ENCODE assay signal across 26 cellular contexts in the genomic region with DNA sequence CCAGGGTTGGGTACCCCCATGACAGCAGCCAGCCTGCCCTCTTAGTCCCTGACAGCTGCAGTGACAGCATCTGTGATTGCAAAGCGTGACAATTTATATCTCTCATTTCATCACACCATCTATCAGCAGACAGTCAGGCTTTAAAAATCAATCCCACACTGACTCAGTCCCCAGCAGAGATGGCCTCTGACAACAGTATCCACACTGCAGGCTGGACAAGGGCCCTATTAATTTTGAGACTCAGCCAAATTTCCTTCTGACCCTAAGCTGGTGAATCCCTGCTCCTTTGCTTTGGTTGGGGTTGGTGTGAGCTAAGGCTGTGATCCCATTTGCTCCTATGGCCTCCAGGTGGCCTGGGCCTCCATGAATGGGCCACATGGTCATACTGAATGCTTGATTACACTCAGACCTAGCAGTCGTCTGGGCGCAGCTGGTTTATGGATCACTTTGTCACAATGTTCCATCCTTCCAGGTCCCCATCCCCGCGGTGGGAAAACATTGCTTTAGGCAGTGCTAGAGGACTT.
DNase-seq lines count a peak whose midpoint lies in the region; ATAC-seq and TF ChIP-seq lines count a peak whose summit lies in the region.
"Had no signal": no experiment of that assay in that cellular context is flagged by ENCODE, and none has a peak within 500 bp of the region (broad histone marks: within the 10 kb centered on the region; RNA-seq: fewer than 3 reads in every experiment).

No MANE protein-coding gene starts in this region.

- H3K27me3 ChIP-seq in H9 (ENCODE audit: insufficient read depth, low read length) (no peaks in the 10 kb centered on the region; the same call in 1 of the 2 replicates), IMR-90 (ENCODE audit: control insufficient read depth, insufficient read depth, low read length) (no peaks in the 10 kb centered on the region), endodermal cell (ENCODE audit: control insufficient read depth, insufficient read depth, low read length, poor library complexity, severe bottlenecking) (peaks cover 18% of the 10 kb centered on the region), osteoblast (ENCODE audit: insufficient read depth, low read length) (no peaks in the 10 kb centered on the region)
- H3K27me3 ChIP-seq: SJCRH30 had no signal

- H3K4me3 ChIP-seq in IMR-90 (ENCODE audit: insufficient read depth, low read depth, low read length) (no peak overlapping the region), endodermal cell (ENCODE audit: low read length) (no peak overlapping the region), osteoblast (ENCODE audit: insufficient read depth, low read length) (no peak overlapping the region)
- H3K4me3 ChIP-seq: GM12878, PC-9, SJCRH30 had no signal

- H3K27ac ChIP-seq in H9 (ENCODE audit: insufficient read length, low read depth, low read length) (no peak overlapping the region), IMR-90 (ENCODE audit: insufficient read depth, low read length) (no peak overlapping the region), endodermal cell (ENCODE audit: low read depth, low read length) (peak overlapping the region; percentile 49), osteoblast (ENCODE audit: low read depth, low read length) (no peak overlapping the region)
- H3K27ac ChIP-seq: HL-60, PC-9, SJCRH30 had no signal

- H2BK5ac ChIP-seq in H9 (ENCODE audit: insufficient read length, low read length) (no peak overlapping the region), IMR-90 (ENCODE audit: low read depth, low read length, poor library complexity, severe bottlenecking) (no peak overlapping the region)

- no peaks in the 10 kb centered on the region for H3K79me2 ChIP-seq in H9 (ENCODE audit: insufficient read depth, low read length)
- no peaks in the 10 kb centered on the region for H3K79me2 ChIP-seq in osteoblast (ENCODE audit: insufficient read depth, low read length)

- H3K9me3 Mint-ChIP-seq in H9: no peaks in the 10 kb centered on the region; a peak in 1 of 5 replicates
- no peaks in the 10 kb centered on the region for H3K9me3 Mint-ChIP-seq in endodermal cell
- H3K9me3 Mint-ChIP-seq in activated naive CD8-positive, alpha-beta T cell treated with anti-CD3 and anti-CD28 coated beads for 36 hours: no peaks in the 10 kb centered on the region

- H3K9me1 ChIP-seq in IMR-90 (ENCODE audit: insufficient read depth, low read length): no peaks in the 10 kb centered on the region

- intact Hi-C loops in IMR-90 (cut with micrococcal nuclease): no loop called here

- H2AK5ac ChIP-seq in H9 (ENCODE audit: insufficient read length, low read length): no peak overlapping the region
- no peak overlapping the region for H2AK5ac ChIP-seq in IMR-90 (ENCODE audit: low read depth, low read length)

- H3K4me2 ChIP-seq in H9 (ENCODE audit: insufficient read depth, insufficient read length, low read length): no peak overlapping the region
- no peak overlapping the region for H3K4me2 ChIP-seq in IMR-90 (ENCODE audit: low read depth, low read length)
- H3K4me2 ChIP-seq in osteoblast (ENCODE audit: insufficient read depth, low read length): no peak overlapping the region
- H3K4me2 ChIP-seq: PC-9 had no signal

- dilution Hi-C loops in IMR-90 (cut with HindIII; ENCODE audit: low sequenced_read_pairs, unreplicated experiment): no loop called here

- H3K79me1 ChIP-seq in H9 (ENCODE audit: insufficient read depth, low read depth, low read length, poor library complexity, severe bottlenecking) (no peaks in the 10 kb centered on the region), IMR-90 (ENCODE audit: low read depth in 1 of 2, low read length in 2 of 2) (no peaks in the 10 kb centered on the region)

- H4K5ac ChIP-seq in H9 (ENCODE audit: insufficient read length, low read depth, low read length): no peak overlapping the region
- no peak overlapping the region for H4K5ac ChIP-seq in IMR-90 (ENCODE audit: low read depth, low read length)

- H3K9me3 ChIP-seq in H9 (ENCODE audit: control insufficient read depth, low read depth, low read length) (no peaks in the 10 kb centered on the region), IMR-90 (ENCODE audit: control insufficient read depth, insufficient read depth, low read length) (peaks cover 59% of the 10 kb centered on the region), endodermal cell (ENCODE audit: control insufficient read depth, low read length) (no peaks in the 10 kb centered on the region), osteoblast (ENCODE audit: low read depth, low read length) (peaks cover 1% of the 10 kb centered on the region)
- H3K9me3 ChIP-seq: SJCRH30 had no signal

- H3K4me1 Mint-ChIP-seq in H9: peaks cover 28 to 35% of the 10 kb centered on the region in 2 experiments
- H3K4me1 Mint-ChIP-seq in endodermal cell: no peaks in the 10 kb centered on the region
- no peaks in the 10 kb centered on the region for H3K4me1 Mint-ChIP-seq in activated naive CD8-positive, alpha-beta T cell treated with anti-CD3 and anti-CD28 coated beads for 36 hours
- H3K4me1 Mint-ChIP-seq: CD4-positive, alpha-beta memory T cell had no signal

- no peak overlapping the region for H2BK120ac ChIP-seq in H9 (ENCODE audit: low read depth, low read length, poor library complexity, severe bottlenecking)
- H2BK120ac ChIP-seq in IMR-90 (ENCODE audit: low read depth, low read length): no peak overlapping the region

- H3K4me1 ChIP-seq in H9 (ENCODE audit: insufficient read depth, low read length) (peaks cover 6% of the 10 kb centered on the region; the same call in 1 of the 2 replicates), IMR-90 (ENCODE audit: control insufficient read depth, insufficient read depth, low read length) (no peaks in the 10 kb centered on the region), endodermal cell (ENCODE audit: control insufficient read depth, insufficient read depth, low read length) (no peaks in the 10 kb centered on the region), osteoblast (ENCODE audit: insufficient read depth, low read length) (no peaks in the 10 kb centered on the region)
- H3K4me1 ChIP-seq: SJCRH30 had no signal

- H2AK9ac ChIP-seq in IMR-90 (replicated peaks; ENCODE audit: low read depth, low read length, poor library complexity): no peak overlapping the region

- no peak for TF ChIP-seq RAD21 in IMR-90 (IDR thresholded peaks at IDR 0.05; ENCODE audit: low read length)

- H3K27me3 Mint-ChIP-seq in H9 (ENCODE audit: low read depth) (peaks cover 31% of the 10 kb centered on the region), endodermal cell (ENCODE audit: insufficient read depth) (peaks cover 25% of the 10 kb centered on the region)
- peaks cover 17% of the 10 kb centered on the region for H3K27me3 Mint-ChIP-seq in activated naive CD8-positive, alpha-beta T cell treated with anti-CD3 and anti-CD28 coated beads for 36 hours

- H3K36me3 Mint-ChIP-seq in H9 (ENCODE audit: insufficient read depth in 1 of 3, low read depth in 3 of 3): no peaks in the 10 kb centered on the region
- H3K36me3 Mint-ChIP-seq in endodermal cell (ENCODE audit: low read depth): no peaks in the 10 kb centered on the region
- no peaks in the 10 kb centered on the region for H3K36me3 Mint-ChIP-seq in activated naive CD8-positive, alpha-beta T cell treated with anti-CD3 and anti-CD28 coated beads for 36 hours
- H3K36me3 Mint-ChIP-seq: CD4-positive, alpha-beta memory T cell had no signal

- H3K56ac ChIP-seq in H9 (ENCODE audit: insufficient read length, low read depth, low read length): no peak overlapping the region
- no peak overlapping the region for H3K56ac ChIP-seq in IMR-90 (ENCODE audit: extremely low read depth, insufficient read depth, low read length)

- H2BK12ac ChIP-seq in H9 (ENCODE audit: insufficient read length, low read depth, low read length): no peak overlapping the region

- H4K91ac ChIP-seq in H9 (ENCODE audit: insufficient read length, low read depth, low read length): no peak overlapping the region
- no peak overlapping the region for H4K91ac ChIP-seq in IMR-90 (ENCODE audit: insufficient read depth, low read depth, low read length)

- CTCF ChIA-PET in IMR-90 (lab: Yijun Ruan, JAX): no interaction called here

- H3K27ac Mint-ChIP-seq in H9 (no peak overlapping the region), endodermal cell (no peak overlapping the region)
- no peak overlapping the region for H3K27ac Mint-ChIP-seq in activated naive CD8-positive, alpha-beta T cell treated with anti-CD3 and anti-CD28 coated beads for 36 hours
- H3K27ac Mint-ChIP-seq: CD4-positive, alpha-beta memory T cell had no signal

- TF ChIP-seq POLR2A in IMR-90 (IDR thresholded peaks at IDR 0.05; ENCODE audit: low read depth, low read length): no peak

- H3K36me3 ChIP-seq in IMR-90 (ENCODE audit: control insufficient read depth, insufficient read depth, low read length) (no peaks in the 10 kb centered on the region), endodermal cell (ENCODE audit: control insufficient read depth, insufficient read depth, low read length) (no peaks in the 10 kb centered on the region), osteoblast (ENCODE audit: insufficient read depth, low read length) (no peaks in the 10 kb centered on the region)
- H3K36me3 ChIP-seq: SJCRH30 had no signal

- H2AFZ ChIP-seq in H9 (ENCODE audit: low read length): no peak overlapping the region
- H2AFZ ChIP-seq in IMR-90 (replicated peaks; ENCODE audit: low read length, poor library complexity): peak overlapping the region; percentile 21
- H2AFZ ChIP-seq in osteoblast (ENCODE audit: low read length): no peak overlapping the region
- H2AFZ ChIP-seq: PC-9 had no signal

- no peak overlapping the region for H2BK20ac ChIP-seq in H9 (ENCODE audit: low read depth, low read length, poor library complexity, severe bottlenecking)
- no peak overlapping the region for H2BK20ac ChIP-seq in IMR-90 (ENCODE audit: low read depth, low read length)

- DNase-seq in H9 (peak; percentile 8), IMR-90 (no peak), endodermal cell (peak; percentile 26), osteoblast (ENCODE audit: insufficient read length, low spot score, missing footprints) (peak; percentile 57), GM13977 (ENCODE audit: low spot score) (no peak)
- no peak for DNase-seq in activated naive CD8-positive, alpha-beta T cell treated with anti-CD3 and anti-CD28 coated beads for 36 hours
- DNase-seq: C1 segment of cervical spinal cord; CD4-positive, alpha-beta memory T cell; COR-L47; DMS79; EL; GDM1; Karpas-422; NCI-H1092 treated with DMSO at 0.1 percent for 48 hours; NCI-H1436; NCI-H1930; NCI-H2107; NCI-H526; PC-9; SJCRH30 had no signal

- H4K20me1 ChIP-seq in H9 (ENCODE audit: control insufficient read depth, insufficient read depth, insufficient read length) (no peaks in the 10 kb centered on the region), IMR-90 (ENCODE audit: insufficient read depth, low read length) (no peaks in the 10 kb centered on the region), osteoblast (ENCODE audit: insufficient read depth, low read length) (no peaks in the 10 kb centered on the region)

- H3K14ac ChIP-seq in H9 (ENCODE audit: insufficient read depth, low read length): no peak overlapping the region
- H3K14ac ChIP-seq in IMR-90 (replicated peaks; ENCODE audit: low read depth, low read length): no peak overlapping the region

- ATAC-seq in IMR-90 (ENCODE audit: low read depth) (no peak), HG02610 (IDR thresholded peaks at IDR 0.05; ENCODE audit: unreplicated experiment) (no peak), HG03520 (IDR thresholded peaks at IDR 0.05; ENCODE audit: unreplicated experiment) (no peak)
- ATAC-seq: GM12878, Right ventricle myocardium inferior, SK-N-SH treated with all-trans-retinoic acid at 6 μM for 48 hours had no signal

- H3K9ac ChIP-seq in H9 (ENCODE audit: extremely low read depth, insufficient read length, low read length): no peak overlapping the region
- H3K9ac ChIP-seq in IMR-90 (ENCODE audit: low read depth, low read length): no peak overlapping the region
- no peak overlapping the region for H3K9ac ChIP-seq in endodermal cell (ENCODE audit: extremely low read depth, low read length, poor library complexity, severe bottlenecking)

- TF ChIP-seq CTCF in H9 (conservative IDR thresholded peaks at IDR 0.05) (no peak), IMR-90 (conservative IDR thresholded peaks at IDR 0.05; ENCODE audit: low read depth, low read length) (no peak), endodermal cell (conservative IDR thresholded peaks at IDR 0.05) (peak; percentile 21), osteoblast (IDR thresholded peaks at IDR 0.05; ENCODE audit: extremely low read depth, low read depth, low read length) (no peak), GM13977 (IDR thresholded peaks at IDR 0.05; ENCODE audit: extremely low read depth, insufficient read depth, missing control alignments) (no peak)

- H3K4me3 Mint-ChIP-seq in H9 (no peak overlapping the region), endodermal cell (no peak overlapping the region)
- H3K4me3 Mint-ChIP-seq in activated naive CD8-positive, alpha-beta T cell treated with anti-CD3 and anti-CD28 coated beads for 36 hours: no peak overlapping the region
- H3K4me3 Mint-ChIP-seq: CD4-positive, alpha-beta memory T cell had no signal

- H3K23me2 ChIP-seq in H9 (ENCODE audit: insufficient read length, low read depth, low read length, poor library complexity, severe bottlenecking): no peaks in the 10 kb centered on the region

- H3K18ac ChIP-seq in H9 (ENCODE audit: insufficient read length, low read depth, low read length) (no peak overlapping the region), IMR-90 (ENCODE audit: low read depth, low read length) (no peak overlapping the region)

- H2BK15ac ChIP-seq in H9 (ENCODE audit: low read depth, low read length) (no peak overlapping the region), IMR-90 (ENCODE audit: low read depth, low read length) (no peak overlapping the region)

- no peak overlapping the region for H3K4ac ChIP-seq in H9 (ENCODE audit: low read depth, low read length)
- no peak overlapping the region for H3K4ac ChIP-seq in IMR-90 (ENCODE audit: low read depth, low read length)

- no CpG with 5 or more reads among the region's 5 CpGs for WGBS in H9 (ENCODE audit: extremely low coverage, insufficient read length, low lambda C conversion rate)
- WGBS in IMR-90 (ENCODE audit: extremely low coverage in 2 of 2, insufficient read length in 1 of 2), 2 experiments: no CpG with 5 or more reads among the region's 5 CpGs
- 92 to 97% methylated on average over 4 to 5 of the region's 5 CpGs for WGBS in endodermal cell (ENCODE audit: insufficient coverage in 1 of 2, insufficient read length in 1 of 2), 2 experiments

- no peak overlapping the region for H3T11ph ChIP-seq in H9 (ENCODE audit: low read length)

- in situ Hi-C loops in IMR-90 (cut with MboI; ENCODE audit: low sequenced_read_pairs) (no loop called here), GM13977 (cut with MboI; ENCODE audit: low pct_unique_long_range_greater_than_20kb, low sequenced_read_pairs, unreplicated experiment) (no loop called here)

- no TSS peak for BruUV-seq in IMR-90 (replicated peaks; lab: Mats Ljungman, UMichigan)

- POLR2A ChIA-PET in IMR-90 (lab: Charles Lee; ENCODE audit: unreplicated experiment): no interaction called here

- no peak overlapping the region for H3K23ac ChIP-seq in H9 (ENCODE audit: insufficient read length, low read depth, low read length)
- no peak overlapping the region for H3K23ac ChIP-seq in IMR-90 (ENCODE audit: low read depth, low read length)

- no peak overlapping the region for H4K8ac ChIP-seq in H9 (replicated peaks; ENCODE audit: insufficient read length, low read depth, low read length)
- H4K8ac ChIP-seq in IMR-90 (ENCODE audit: low read depth in 2 of 2, low read length in 2 of 2): no peak overlapping the region

Comparison
In these comparisons a context has a peak if more than half of its experiments do, and no peak if none do; other contexts are left out.
1. DNase-seq: peak in H9 (single experiment), endodermal cell (single experiment) and osteoblast (single experiment); none in IMR-90 (single experiment), activated naive CD8-positive, alpha-beta T cell treated with anti-CD3 and anti-CD28 coated beads for 36 hours (single experiment) and GM13977 (single experiment).